ENCODE assay signal across 1 cellular context in genomic region chr5:35476789-35477188, GRCh38.
TF ChIP-seq lines count a peak whose summit lies in the region.

No MANE protein-coding gene starts in this region.

TF ChIP-seq in GM23338, 12 proteins besides CTCF, POLR2A, EP300 and RAD21 (continued from another document):
- no peak for TF ChIP-seq ZNF462 (CRISPR knock-in tag; IDR thresholded peaks at IDR 0.05)
- TF ChIP-seq JUNB (IDR thresholded peaks at IDR 0.05; ENCODE audit: unreplicated experiment), result no peak
- no peak for TF ChIP-seq EZH2 (IDR thresholded peaks at IDR 0.05; ENCODE audit: low read depth, unreplicated experiment)
- TF ChIP-seq POLR2AphosphoS5 (IDR thresholded peaks at IDR 0.05; ENCODE audit: low read depth), result no peak
- TF ChIP-seq ZNF331 (CRISPR knock-in tag; IDR thresholded peaks at IDR 0.05; ENCODE audit: low read depth), result no peak
- TF ChIP-seq ETS1 (IDR thresholded peaks at IDR 0.05), result no peak
- TF ChIP-seq NANOG (IDR thresholded peaks at IDR 0.05; ENCODE audit: borderline replicate concordance), result no peak
- no peak for TF ChIP-seq ZNF114 (CRISPR knock-in tag; IDR thresholded peaks at IDR 0.05)
- no peak for TF ChIP-seq REST (IDR thresholded peaks at IDR 0.05; ENCODE audit: unreplicated experiment)
- no peak for TF ChIP-seq EZH2phosphoT487 (IDR thresholded peaks at IDR 0.05; ENCODE audit: unreplicated experiment)
TF ChIP-seq in GM23338: peak in this region for 0.
